Comparison of ENCODE assay signal across 37 cellular contexts in the genomic region with DNA sequence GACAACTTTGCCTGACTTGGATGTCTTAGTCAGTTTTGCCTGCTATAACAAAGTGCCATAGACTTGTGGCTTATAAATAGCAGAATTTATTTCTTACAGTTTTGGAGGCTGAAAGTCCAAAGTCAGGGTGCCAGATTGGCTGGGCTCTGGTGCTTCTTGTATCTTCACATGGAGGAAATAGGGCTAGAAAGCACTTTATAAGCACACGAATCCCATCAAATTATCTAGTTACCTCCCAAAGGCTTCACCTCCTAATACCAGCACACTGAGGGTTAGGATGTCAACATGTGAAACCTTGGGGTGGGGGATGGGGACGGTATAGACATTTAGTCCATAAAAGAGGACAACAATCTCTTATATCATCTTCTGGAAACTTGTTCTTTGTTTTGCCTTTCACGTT.
"Had no signal": no experiment of that assay in that cellular context is flagged by ENCODE, and none has a peak within 500 bp of the region (broad histone marks: within the 10 kb centered on the region; RNA-seq: fewer than 3 reads in every experiment).

No MANE protein-coding gene starts in this region.

- H3K36me3 Mint-ChIP-seq: activated CD8-positive, alpha-beta memory T cell treated with anti-CD3 and anti-CD28 coated beads, Interleukin-2, amount 10 ng/mL, durations not matched to agents 7 days and 5 days; activated naive CD8-positive, alpha-beta T cell treated with anti-CD3 and anti-CD28 coated beads for 36 hours had no signal

- DNase-seq: activated CD4-positive, alpha-beta memory T cell treated with anti-CD3 and anti-CD28 coated beads, Interleukin-2, amount 10 ng/mL, durations not matched to agents 7 days and 5 days; activated CD4-positive, alpha-beta T cell treated with anti-CD3 and anti-CD28 coated beads for 1 hour; activated CD4-positive, alpha-beta T cell treated with anti-CD3 and anti-CD28 coated beads for 36 hours; activated CD4-positive, alpha-beta T cell treated with anti-CD3 and anti-CD28 coated beads for 48 hours; activated CD4-positive, alpha-beta T cell treated with anti-CD3 and anti-CD28 coated beads, Interleukin-2, amount 10 ng/mL, durations not matched to agents 7 days and 5 days; activated CD4-positive, alpha-beta T cell treated with anti-CD3 and anti-CD28 coated beads, Interleukin-2, amount 50 U/mL, for 48 hours; activated CD4-positive, CD25-positive, alpha-beta regulatory T cell; activated CD8-positive, alpha-beta memory T cell treated with anti-CD3 and anti-CD28 coated beads for 24 hours; activated CD8-positive, alpha-beta memory T cell treated with anti-CD3 and anti-CD28 coated beads, Interleukin-2, amount 10 ng/mL, durations not matched to agents 7 days and 5 days; activated CD8-positive, alpha-beta T cell treated with anti-CD3 and anti-CD28 coated beads, Interleukin-2, amount 10 ng/mL, durations not matched to agents 7 days and 5 days; activated effector memory CD4-positive, alpha-beta T cell treated with anti-CD3 and anti-CD28 coated beads, Interleukin-2, amount 50 U/mL, for 16 hours; activated gamma-delta T cell treated with Interleukin-2 at 50 U/mL for 16 hours; activated naive CD4-positive, alpha-beta T cell; activated naive CD4-positive, alpha-beta T cell treated with anti-CD3 and anti-CD28 coated beads for 36 hours; activated naive CD4-positive, alpha-beta T cell treated with anti-CD3 and anti-CD28 coated beads, Interleukin-2, amount 50 U/mL, for 16 hours; activated naive CD8-positive, alpha-beta T cell treated with anti-CD3 and anti-CD28 coated beads for 36 hours; activated T-cell treated with anti-CD3 and anti-CD28 coated beads for 4 hours; activated T-cell treated with anti-CD3 and anti-CD28 coated beads, Interleukin-2, amount 50 U/mL, for 1 hour; activated T-cell treated with anti-CD3 and anti-CD28 coated beads, Interleukin-2, amount 50 U/mL, for 4 hours; activated T-cell treated with anti-CD3 and anti-CD28 coated beads, Interleukin-2, amount 50 U/mL, for 72 hours; adrenal gland; amniotic stem cell; aorta; body of pancreas; brain microvascular endothelial cell; central memory CD4-positive, alpha-beta T cell; T-helper 1 cell; T-helper 2 cell; T-helper 9 cell had no signal

- H3K27ac ChIP-seq: adrenal gland, body of pancreas, brain microvascular endothelial cell, breast epithelium, VCaP had no signal

- H3K9me3 Mint-ChIP-seq: activated CD4-positive, alpha-beta memory T cell treated with anti-CD3 and anti-CD28 coated beads, Interleukin-2, amount 10 ng/mL, durations not matched to agents 7 days and 5 days; activated CD4-positive, alpha-beta T cell treated with anti-CD3 and anti-CD28 coated beads, Interleukin-2, amount 10 ng/mL, durations not matched to agents 7 days and 5 days; activated naive CD4-positive, alpha-beta T cell treated with anti-CD3 and anti-CD28 coated beads for 36 hours; activated naive CD4-positive, alpha-beta T cell treated with anti-CD3 and anti-CD28 coated beads, Interleukin-2, amount 50 U/mL, for 72 hours; activated T-cell treated with anti-CD3 and anti-CD28 coated beads, Interleukin-2, amount 50 U/mL, for 4 hours; activated T-cell treated with anti-CD3 and anti-CD28 coated beads, Interleukin-2, amount 50 U/mL, for 72 hours; activated T-helper 1 cell treated with anti-CD3 and anti-CD28 coated beads, Interleukin-12 subunit alpha, Interleukin-12 subunit beta, Interleukin-2, Interleukin-4 antibody, amounts not matched to agents 30 ng/mL and 10 ng/mL and 1 ng/mL, durations not matched to agents 14 hours and 24 hours and 36 hours; activated T-helper 17 cell treated with anti-CD3 and anti-CD28 coated beads, Interleukin-2, amount 50 U/mL, for 72 hours; T-helper 1 cell treated with Interleukin-12 subunit alpha and Interleukin-12 subunit beta and Interleukin-4 antibody, amounts not matched to agents 30 μg/mL and 1 μg/mL, for 36 hours; T-helper 2 cell treated with Interferon-gamma antibody and Interleukin-4, amounts not matched to agents 5 μg/mL and 100 μg/mL, for 36 hours had no signal

- H3K4me1 ChIP-seq: adrenal gland, body of pancreas, breast epithelium had no signal

- H3K4me1 Mint-ChIP-seq: activated CD4-positive, alpha-beta memory T cell treated with anti-CD3 and anti-CD28 coated beads, Interleukin-2, amount 10 ng/mL, durations not matched to agents 7 days and 5 days; activated CD4-positive, alpha-beta T cell treated with anti-CD3 and anti-CD28 coated beads for 36 hours; activated CD4-positive, alpha-beta T cell treated with anti-CD3 and anti-CD28 coated beads, Interleukin-2, amount 10 ng/mL, durations not matched to agents 7 days and 5 days; activated CD8-positive, alpha-beta memory T cell treated with anti-CD3 and anti-CD28 coated beads, Interleukin-2, amount 10 ng/mL, durations not matched to agents 7 days and 5 days; activated naive CD8-positive, alpha-beta T cell treated with anti-CD3 and anti-CD28 coated beads for 36 hours; activated T-helper 17 cell treated with anti-CD3 and anti-CD28 coated beads, Interleukin-2, amount 50 U/mL, for 72 hours had no signal

- H3K4me3 ChIP-seq: adrenal gland, body of pancreas, breast epithelium had no signal

- H3K9me3 ChIP-seq: adrenal gland, body of pancreas, breast epithelium had no signal

- H3K27me3 ChIP-seq: adrenal gland, body of pancreas, brain microvascular endothelial cell, breast epithelium had no signal

- H3K27ac Mint-ChIP-seq: activated CD4-positive, alpha-beta memory T cell treated with anti-CD3 and anti-CD28 coated beads, Interleukin-2, amount 10 ng/mL, durations not matched to agents 7 days and 5 days; activated CD4-positive, alpha-beta T cell treated with anti-CD3 and anti-CD28 coated beads for 36 hours; activated CD4-positive, alpha-beta T cell treated with anti-CD3 and anti-CD28 coated beads, Interleukin-2, amount 10 ng/mL, durations not matched to agents 7 days and 5 days; activated CD8-positive, alpha-beta memory T cell treated with anti-CD3 and anti-CD28 coated beads, Interleukin-2, amount 10 ng/mL, durations not matched to agents 7 days and 5 days; activated CD8-positive, alpha-beta T cell treated with anti-CD3 and anti-CD28 coated beads, Interleukin-2, amount 10 ng/mL, durations not matched to agents 7 days and 5 days; activated naive CD4-positive, alpha-beta T cell treated with anti-CD3 and anti-CD28 coated beads for 36 hours; activated naive CD4-positive, alpha-beta T cell treated with anti-CD3 and anti-CD28 coated beads, Interleukin-2, amount 50 U/mL, for 72 hours; activated naive CD8-positive, alpha-beta T cell treated with anti-CD3 and anti-CD28 coated beads for 36 hours; activated T-cell treated with anti-CD3 and anti-CD28 coated beads, Interleukin-2, amount 50 U/mL, for 72 hours; activated T-helper 1 cell treated with anti-CD3 and anti-CD28 coated beads, Interleukin-12 subunit alpha, Interleukin-12 subunit beta, Interleukin-2, Interleukin-4 antibody, amounts not matched to agents 30 ng/mL and 10 ng/mL and 1 ng/mL, durations not matched to agents 14 hours and 24 hours and 36 hours; activated T-helper 17 cell treated with anti-CD3 and anti-CD28 coated beads, Interleukin-2, amount 50 U/mL, for 72 hours; T-helper 1 cell treated with Interleukin-12 subunit alpha and Interleukin-12 subunit beta and Interleukin-4 antibody, amounts not matched to agents 30 μg/mL and 1 μg/mL, for 36 hours; T-helper 2 cell treated with Interferon-gamma antibody and Interleukin-4, amounts not matched to agents 5 μg/mL and 100 μg/mL, for 36 hours had no signal

- H3K4me3 Mint-ChIP-seq: activated CD4-positive, alpha-beta memory T cell treated with anti-CD3 and anti-CD28 coated beads, Interleukin-2, amount 10 ng/mL, durations not matched to agents 7 days and 5 days; activated CD4-positive, alpha-beta T cell treated with anti-CD3 and anti-CD28 coated beads for 36 hours; activated CD4-positive, alpha-beta T cell treated with anti-CD3 and anti-CD28 coated beads, Interleukin-2, amount 10 ng/mL, durations not matched to agents 7 days and 5 days; activated CD8-positive, alpha-beta memory T cell treated with anti-CD3 and anti-CD28 coated beads, Interleukin-2, amount 10 ng/mL, durations not matched to agents 7 days and 5 days; activated CD8-positive, alpha-beta T cell treated with anti-CD3 and anti-CD28 coated beads, Interleukin-2, amount 10 ng/mL, durations not matched to agents 7 days and 5 days; activated naive CD4-positive, alpha-beta T cell treated with anti-CD3 and anti-CD28 coated beads for 36 hours; activated naive CD8-positive, alpha-beta T cell treated with anti-CD3 and anti-CD28 coated beads for 36 hours; activated T-cell treated with anti-CD3 and anti-CD28 coated beads, Interleukin-2, amount 50 U/mL, for 4 hours; activated T-cell treated with anti-CD3 and anti-CD28 coated beads, Interleukin-2, amount 50 U/mL, for 72 hours; activated T-helper 1 cell treated with anti-CD3 and anti-CD28 coated beads, Interleukin-12 subunit alpha, Interleukin-12 subunit beta, Interleukin-2, Interleukin-4 antibody, amounts not matched to agents 30 ng/mL and 10 ng/mL and 1 ng/mL, durations not matched to agents 14 hours and 24 hours and 36 hours; activated T-helper 17 cell treated with anti-CD3 and anti-CD28 coated beads, Interleukin-2, amount 50 U/mL, for 72 hours; T-helper 1 cell treated with Interleukin-12 subunit alpha and Interleukin-12 subunit beta and Interleukin-4 antibody, amounts not matched to agents 30 μg/mL and 1 μg/mL, for 36 hours; T-helper 2 cell treated with Interferon-gamma antibody and Interleukin-4, amounts not matched to agents 5 μg/mL and 100 μg/mL, for 36 hours had no signal

- H3K36me3 ChIP-seq: adrenal gland, brain microvascular endothelial cell, breast epithelium had no signal

- ATAC-seq: activated CD4-positive, alpha-beta T cell treated with anti-CD3 and anti-CD28 coated beads for 36 hours; activated CD4-positive, CD25-positive, alpha-beta regulatory T cell treated with anti-CD3 and anti-CD28 coated beads, Interleukin-2, amount 50 U/mL, for 24 hours; activated CD8-positive, alpha-beta memory T cell treated with anti-CD3 and anti-CD28 coated beads, Interleukin-2, amount 10 ng/mL, durations not matched to agents 7 days and 5 days; activated CD8-positive, alpha-beta T cell treated with anti-CD3 and anti-CD28 coated beads, Interleukin-2, amount 10 ng/mL, durations not matched to agents 7 days and 5 days; activated naive CD4-positive, alpha-beta T cell treated with anti-CD3 and anti-CD28 coated beads, Interleukin-2, amount 50 U/mL, for 72 hours; activated T-cell treated with anti-CD3 and anti-CD28 coated beads, Interleukin-2, amount 50 U/mL, for 4 hours; activated T-cell treated with anti-CD3 and anti-CD28 coated beads, Interleukin-2, amount 50 U/mL, for 72 hours; activated T-helper 17 cell treated with anti-CD3 and anti-CD28 coated beads, Interleukin-2, amount 50 U/mL, for 72 hours; body of pancreas had no signal
